In genomic region chr6:35024601-35025054, GRCh38 we compare ENCODE assay signal across 1 cellular context.
TF ChIP-seq lines count a peak whose summit lies in the region.

No MANE protein-coding gene starts in this region.

TF ChIP-seq in H1, 55 proteins besides CTCF, POLR2A, EP300 and RAD21 (continued from another document):
- peak; percentile 98 for TF ChIP-seq ATF2 (IDR thresholded peaks at IDR 0.05; ENCODE audit: low read length)
- no peak for TF ChIP-seq ZNF274 (IDR thresholded peaks at IDR 0.05; ENCODE audit: borderline replicate concordance, extremely low read depth, low read length)
